Comparison of ENCODE assay signal across 8 cellular contexts in genomic region chr14:76761198-76761848, GRCh38. TPM values are rescaled to one million over a fixed set of nuclear protein-coding genes. Genes with fewer than 3 reads are reported as not detected.
A peak's percentile ranks its signal among the peaks of the same experiment; 100 is the strongest.
DNase-seq lines count a peak whose midpoint lies in the region; ATAC-seq and TF ChIP-seq lines count a peak whose summit lies in the region.

Gene VASH1, plus strand, starts transcription at chr14:76761468. Its CDS starts 1,354 bp downstream, at chr14:76762822.

- ATAC-seq in GM18502 (IDR thresholded peaks at IDR 0.05; ENCODE audit: poor library complexity, unreplicated experiment), result peak; percentile 84
- peak; percentile 79 for ATAC-seq in HG02623 (IDR thresholded peaks at IDR 0.05; ENCODE audit: unreplicated experiment)
- peak; percentile 83 for ATAC-seq in left lung
- ATAC-seq in GM21786 (IDR thresholded peaks at IDR 0.05; ENCODE audit: unreplicated experiment), result no peak

- H3K4me1 ChIP-seq in left lung, result peaks cover 6 to 45% of the 10 kb centered on the region in 2 donors

- DNase-seq in NCI-H1694 (lab: John Stamatoyannopoulos, UW), result peak; percentile 35
- DNase-seq in activated CD4-positive, alpha-beta T cell treated with anti-CD3 and anti-CD28 coated beads, Interleukin-2, amount 50 U/mL, for 1 hour, result peak; percentile 46
- peak in 8 of 10 donors; percentile 60 to 89 (median 78) for DNase-seq in dorsolateral prefrontal cortex
- DNase-seq in left lung, result peak; percentile 72 to 92
- DNase-seq in stimulated activated CD4-positive, alpha-beta T cell treated with anti-CD3 and anti-CD28 coated beads, Interleukin-2, amount 100 ng/mL, for 48 hours, result peak; percentile 58 to 60

- TF ChIP-seq CTCF in dorsolateral prefrontal cortex (IDR thresholded peaks at IDR 0.05 in 54 of 56, conservative IDR thresholded peaks at IDR 0.05 in 2 of 56; ENCODE audit: low read depth in 1 of 56, partially characterized antibody in 56 of 56), result peak in 16 of 56 donors; percentile 2 to 43 (median 21)
- TF ChIP-seq CTCF in left lung (IDR thresholded peaks at IDR 0.05), result no peak

- peak within 1 kb of the TSS; percentile 70 to 98 (median 94) for H3K27ac ChIP-seq in dorsolateral prefrontal cortex
- H3K27ac ChIP-seq in left lung, result peak within 1 kb of the TSS; percentile 77 to 80

- intact Hi-C loops in dorsolateral prefrontal cortex (cut with DNase I), result no loop called here
- intact Hi-C loops in left lung (cut with DNase I), result no loop called here

- no peaks in the 10 kb centered on the region for H3K9me3 ChIP-seq in left lung

- H3K4me3 ChIP-seq in dorsolateral prefrontal cortex (peak within 1 kb of the TSS; percentile 61 to 97 (median 86)), left lung (peak within 1 kb of the TSS; percentile 69 to 71)

- no peaks in the 10 kb centered on the region for H3K27me3 ChIP-seq in dorsolateral prefrontal cortex
- peaks cover 0 to 42% of the 10 kb centered on the region in 2 donors for H3K27me3 ChIP-seq in left lung

- no peaks in the 10 kb centered on the region for H3K36me3 ChIP-seq in left lung

RNA-seq across cellular contexts. Expression of gene VASH1, which starts in this region (rescaled TPM):
- 10 to 100 TPM; 19.4 to 63.3 (median 33.9) TPM for total RNA-seq in dorsolateral prefrontal cortex
- total RNA-seq in left lung, result 10 to 100 TPM; 26.5 to 29.3 TPM
